10 cellular contexts compared by ENCODE assay signal in genomic region chr19:6597471-6598266, GRCh38. TPM values are rescaled to one million over a fixed set of nuclear protein-coding genes. Genes with fewer than 3 reads are reported as not detected.
DNase-seq lines count a peak whose midpoint lies in the region; ATAC-seq and TF ChIP-seq lines count a peak whose summit lies in the region.
"Not testable (repeated sequence)": the region's sequence is repeated elsewhere in the genome, so short reads cannot be mapped to it uniquely, and the experiment has no call there.
"Had no signal": no experiment of that assay in that cellular context is flagged by ENCODE, and none has a peak within 500 bp of the region (broad histone marks: within the 10 kb centered on the region; RNA-seq: fewer than 3 reads in every experiment).

No MANE protein-coding gene starts in this region.

- peak overlapping the region; percentile 82 for H3K4me2 ChIP-seq in OCI-LY3 (ENCODE audit: low read length)

- not testable (repeated sequence) for ATAC-seq in CD8-positive, alpha-beta T cell; activated CD8-positive, alpha-beta memory T cell treated with anti-CD3 and anti-CD28 coated beads, Interleukin-2, amount 10 ng/mL, durations not matched to agents 7 days and 5 days; activated T-helper 17 cell treated with anti-CD3 and anti-CD28 coated beads, Interleukin-2, amount 50 U/mL, for 72 hours (replicated peaks); central memory CD8-positive, alpha-beta T cell (replicated peaks; ENCODE audit: extremely low read depth, poor library complexity, severe bottlenecking); stimulated activated effector memory CD8-positive, alpha-beta T cell treated with anti-CD3 and anti-CD28 coated beads, Interleukin-12 subunit alpha, Interleukin-12 subunit beta, amount 100 ng/mL, for 72 hours

- H3K9ac ChIP-seq in OCI-LY3 (ENCODE audit: low read length), result peak overlapping the region; percentile 92

- H3K9me3 Mint-ChIP-seq in CD8-positive, alpha-beta T cell; activated CD4-positive, alpha-beta memory T cell treated with anti-CD3 and anti-CD28 coated beads for 36 hours; activated CD8-positive, alpha-beta memory T cell treated with anti-CD3 and anti-CD28 coated beads, Interleukin-2, amount 10 ng/mL, durations not matched to agents 7 days and 5 days (ENCODE audit: low read depth); activated T-helper 17 cell treated with anti-CD3 and anti-CD28 coated beads, Interleukin-2, amount 50 U/mL, for 72 hours; central memory CD8-positive, alpha-beta T cell; stimulated activated effector memory CD8-positive, alpha-beta T cell treated with anti-CD3 and anti-CD28 coated beads, Interleukin-12 subunit alpha, Interleukin-12 subunit beta, amount 100 ng/mL, for 72 hours: not testable (repeated sequence)

- not testable (repeated sequence) for H3K27ac Mint-ChIP-seq in CD8-positive, alpha-beta T cell
- H3K27ac Mint-ChIP-seq in activated CD4-positive, alpha-beta memory T cell treated with anti-CD3 and anti-CD28 coated beads for 36 hours, result peak overlapping the region; percentile 28
- peak overlapping the region; percentile 89 for H3K27ac Mint-ChIP-seq in activated CD8-positive, alpha-beta memory T cell treated with anti-CD3 and anti-CD28 coated beads, Interleukin-2, amount 10 ng/mL, durations not matched to agents 7 days and 5 days
- H3K27ac Mint-ChIP-seq in activated T-helper 17 cell treated with anti-CD3 and anti-CD28 coated beads, Interleukin-2, amount 50 U/mL, for 72 hours, result peak overlapping the region; percentile 79
- H3K27ac Mint-ChIP-seq in central memory CD8-positive, alpha-beta T cell (ENCODE audit: low read depth), result peak overlapping the region; percentile 64
- peak overlapping the region; percentile 84 for H3K27ac Mint-ChIP-seq in stimulated activated effector memory CD8-positive, alpha-beta T cell treated with anti-CD3 and anti-CD28 coated beads, Interleukin-12 subunit alpha, Interleukin-12 subunit beta, amount 100 ng/mL, for 72 hours

- not testable (repeated sequence) for H4K20me1 ChIP-seq in OCI-LY3 (ENCODE audit: insufficient read depth, low read length)

- not testable (repeated sequence) for H3K4me3 ChIP-seq in CD8-positive, alpha-beta T cell (ENCODE audit: low read depth, low read length)
- peak overlapping the region; percentile 72 for H3K4me3 ChIP-seq in OCI-LY3 (ENCODE audit: low read length)

- H3K27me3 ChIP-seq in CD8-positive, alpha-beta T cell (ENCODE audit: insufficient read depth, low read length); OCI-LY3 (ENCODE audit: low read depth, low read length): not testable (repeated sequence)

- CTCF ChIA-PET in CD8-positive, alpha-beta T cell (lab: Charles Lee); activated CD4-positive, alpha-beta memory T cell treated with anti-CD3 and anti-CD28 coated beads for 36 hours (lab: Charles Lee); activated CD8-positive, alpha-beta memory T cell treated with anti-CD3 and anti-CD28 coated beads, Interleukin-2, amount 10 ng/mL, durations not matched to agents 7 days and 5 days (lab: Charles Lee): not testable (repeated sequence)

- not testable (repeated sequence) for H3K36me3 Mint-ChIP-seq in CD8-positive, alpha-beta T cell; activated CD4-positive, alpha-beta memory T cell treated with anti-CD3 and anti-CD28 coated beads for 36 hours; activated CD8-positive, alpha-beta memory T cell treated with anti-CD3 and anti-CD28 coated beads, Interleukin-2, amount 10 ng/mL, durations not matched to agents 7 days and 5 days; activated T-helper 17 cell treated with anti-CD3 and anti-CD28 coated beads, Interleukin-2, amount 50 U/mL, for 72 hours (ENCODE audit: low read depth); central memory CD8-positive, alpha-beta T cell (ENCODE audit: insufficient read depth); stimulated activated effector memory CD8-positive, alpha-beta T cell treated with anti-CD3 and anti-CD28 coated beads, Interleukin-12 subunit alpha, Interleukin-12 subunit beta, amount 100 ng/mL, for 72 hours

- H3K9me3 ChIP-seq in CD8-positive, alpha-beta T cell (ENCODE audit: low read length); OCI-LY3 (ENCODE audit: insufficient read depth, low read length): not testable (repeated sequence)

- not testable (repeated sequence) for TF ChIP-seq CTCF in CD8-positive, alpha-beta T cell (IDR thresholded peaks at IDR 0.05); OCI-LY3 (IDR thresholded peaks at IDR 0.05; ENCODE audit: low read depth, low read length)

- H2AFZ ChIP-seq in OCI-LY3 (ENCODE audit: low read depth, low read length), result not testable (repeated sequence)

- H3K36me3 ChIP-seq in CD8-positive, alpha-beta T cell (ENCODE audit: insufficient read depth, low read length), result not testable (repeated sequence)
- peaks cover 24% of the 10 kb centered on the region for H3K36me3 ChIP-seq in OCI-LY3 (replicated peaks; ENCODE audit: low read depth, low read length)

- H3K4me3 Mint-ChIP-seq in CD8-positive, alpha-beta T cell, result peak overlapping the region; percentile 62
- not testable (repeated sequence) for H3K4me3 Mint-ChIP-seq in activated CD4-positive, alpha-beta memory T cell treated with anti-CD3 and anti-CD28 coated beads for 36 hours
- H3K4me3 Mint-ChIP-seq in activated CD8-positive, alpha-beta memory T cell treated with anti-CD3 and anti-CD28 coated beads, Interleukin-2, amount 10 ng/mL, durations not matched to agents 7 days and 5 days, result peak overlapping the region; percentile 75
- peak overlapping the region; percentile 63 for H3K4me3 Mint-ChIP-seq in activated T-helper 17 cell treated with anti-CD3 and anti-CD28 coated beads, Interleukin-2, amount 50 U/mL, for 72 hours
- H3K4me3 Mint-ChIP-seq in central memory CD8-positive, alpha-beta T cell, result peak overlapping the region; percentile 36
- H3K4me3 Mint-ChIP-seq in stimulated activated effector memory CD8-positive, alpha-beta T cell treated with anti-CD3 and anti-CD28 coated beads, Interleukin-12 subunit alpha, Interleukin-12 subunit beta, amount 100 ng/mL, for 72 hours, result peak overlapping the region; percentile 65

- not testable (repeated sequence) for H3K27ac ChIP-seq in CD8-positive, alpha-beta T cell (ENCODE audit: low read depth, low read length)
- H3K27ac ChIP-seq in OCI-LY3 (ENCODE audit: low read length), result peak overlapping the region; percentile 97

- peaks cover 14% of the 10 kb centered on the region for H3K27me3 Mint-ChIP-seq in CD8-positive, alpha-beta T cell (ENCODE audit: low read depth)
- not testable (repeated sequence) for H3K27me3 Mint-ChIP-seq in activated CD4-positive, alpha-beta memory T cell treated with anti-CD3 and anti-CD28 coated beads for 36 hours; activated CD8-positive, alpha-beta memory T cell treated with anti-CD3 and anti-CD28 coated beads, Interleukin-2, amount 10 ng/mL, durations not matched to agents 7 days and 5 days; activated T-helper 17 cell treated with anti-CD3 and anti-CD28 coated beads, Interleukin-2, amount 50 U/mL, for 72 hours; central memory CD8-positive, alpha-beta T cell

- H3K79me2 ChIP-seq in OCI-LY3 (ENCODE audit: low read length), result peaks cover 21% of the 10 kb centered on the region

- not testable (repeated sequence) for H3K4me1 ChIP-seq in CD8-positive, alpha-beta T cell (ENCODE audit: insufficient read depth, low read length)
- H3K4me1 ChIP-seq in OCI-LY3 (ENCODE audit: low read length), result peaks cover 59% of the 10 kb centered on the region

- intact Hi-C loops in CD8-positive, alpha-beta T cell (cut with DNase I, micrococcal nuclease), result not testable (repeated sequence)
- intact Hi-C loops in activated CD4-positive, alpha-beta memory T cell treated with anti-CD3 and anti-CD28 coated beads for 36 hours (cut with micrococcal nuclease), result loop anchor here (1.0 kb wide), 1 partner anchor 19 kb away; no protein-coding TSS in a partner anchor

- POLR2A ChIA-PET in CD8-positive, alpha-beta T cell (lab: Charles Lee); activated CD4-positive, alpha-beta memory T cell treated with anti-CD3 and anti-CD28 coated beads for 36 hours (lab: Charles Lee): not testable (repeated sequence)

- peak in 1 of 7 experiments; percentile 32 for DNase-seq in CD8-positive, alpha-beta T cell
- not testable (repeated sequence) for DNase-seq in activated CD4-positive, alpha-beta memory T cell treated with anti-CD3 and anti-CD28 coated beads for 36 hours; activated CD8-positive, alpha-beta memory T cell treated with anti-CD3 and anti-CD28 coated beads, Interleukin-2, amount 10 ng/mL, durations not matched to agents 7 days and 5 days; central memory CD8-positive, alpha-beta T cell (ENCODE audit: low spot score in 2 of 2); stimulated activated effector memory CD8-positive, alpha-beta T cell treated with anti-CD3 and anti-CD28 coated beads, Interleukin-12 subunit alpha, Interleukin-12 subunit beta, amount 100 ng/mL, for 72 hours (ENCODE audit: low spot score in 2 of 2)

- peaks cover 18% of the 10 kb centered on the region for H3K4me1 Mint-ChIP-seq in CD8-positive, alpha-beta T cell (ENCODE audit: low read depth)
- H3K4me1 Mint-ChIP-seq in activated CD4-positive, alpha-beta memory T cell treated with anti-CD3 and anti-CD28 coated beads for 36 hours (ENCODE audit: low read depth), result peaks cover 41% of the 10 kb centered on the region
- peaks cover 69% of the 10 kb centered on the region for H3K4me1 Mint-ChIP-seq in activated CD8-positive, alpha-beta memory T cell treated with anti-CD3 and anti-CD28 coated beads, Interleukin-2, amount 10 ng/mL, durations not matched to agents 7 days and 5 days
- H3K4me1 Mint-ChIP-seq in activated T-helper 17 cell treated with anti-CD3 and anti-CD28 coated beads, Interleukin-2, amount 50 U/mL, for 72 hours, result peaks cover 45% of the 10 kb centered on the region
- H3K4me1 Mint-ChIP-seq in central memory CD8-positive, alpha-beta T cell, result peaks cover 34% of the 10 kb centered on the region
- H3K4me1 Mint-ChIP-seq in stimulated activated effector memory CD8-positive, alpha-beta T cell treated with anti-CD3 and anti-CD28 coated beads, Interleukin-12 subunit alpha, Interleukin-12 subunit beta, amount 100 ng/mL, for 72 hours, result peaks cover 70% of the 10 kb centered on the region

RNA-seq across cellular contexts. Expression of gene CD70, which starts 6.7 kb away (rescaled TPM):
- 1 to 10 TPM; 1.7 to 1.9 TPM for total RNA-seq in CD8-positive, alpha-beta T cell
- total RNA-seq in activated CD4-positive, alpha-beta memory T cell treated with anti-CD3 and anti-CD28 coated beads for 36 hours, result 10 to 100 TPM in 1 of 2 experiments, 1 to 10 TPM in 1; 8.4 to 10.7 TPM
- 100 to 1,000 TPM in 1 of 2 experiments, 10 to 100 TPM in 1; 74.3 to 184 TPM for total RNA-seq in activated CD8-positive, alpha-beta memory T cell treated with anti-CD3 and anti-CD28 coated beads, Interleukin-2, amount 10 ng/mL, durations not matched to agents 7 days and 5 days
- 10 to 100 TPM; 41.1 to 53.1 TPM for total RNA-seq in activated T-helper 17 cell treated with anti-CD3 and anti-CD28 coated beads, Interleukin-2, amount 50 U/mL, for 72 hours
- total RNA-seq: Caco-2; CD4-positive, alpha-beta T cell; HT-29 had no signal
